11 cellular contexts compared by ENCODE assay signal in the genomic region with DNA sequence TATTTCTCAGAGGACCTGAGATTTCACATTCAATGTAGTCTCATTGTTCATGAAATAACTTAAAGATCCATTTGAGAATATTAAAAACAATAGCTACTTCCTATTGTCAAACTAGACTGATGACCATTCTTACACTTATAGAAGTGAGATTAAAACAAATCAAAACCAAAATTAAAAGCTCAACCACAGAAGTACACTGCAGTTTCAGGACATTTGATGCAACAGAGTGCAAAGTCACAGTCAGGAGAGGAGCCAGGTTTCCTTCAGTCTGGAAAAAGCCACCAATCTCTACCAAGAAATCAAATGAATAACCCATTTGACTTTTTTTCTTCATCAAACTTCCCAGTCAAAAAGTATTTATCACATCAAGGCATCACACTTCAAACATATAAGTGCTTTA. TPM values are rescaled to one million over a fixed set of nuclear protein-coding genes. Genes with fewer than 3 reads are reported as not detected.
DNase-seq lines count a peak whose midpoint lies in the region; ATAC-seq and TF ChIP-seq lines count a peak whose summit lies in the region.
"Had no signal": no experiment of that assay in that cellular context is flagged by ENCODE, and none has a peak within 500 bp of the region (broad histone marks: within the 10 kb centered on the region; RNA-seq: fewer than 3 reads in every experiment).

No MANE protein-coding gene starts in this region.

- H3K27me3 Mint-ChIP-seq in activated T-helper 17 cell treated with anti-CD3 and anti-CD28 coated beads, Interleukin-2, amount 50 U/mL, for 72 hours = no peaks in the 10 kb centered on the region
- no peaks in the 10 kb centered on the region for H3K27me3 Mint-ChIP-seq in natural killer cell treated with Interleukin-12 subunit alpha and Interleukin-12 subunit beta and Interleukin-15 and Interleukin-18, amount 100 ng/mL, for 72 hours
- no peaks in the 10 kb centered on the region for H3K27me3 Mint-ChIP-seq in T-cell
- H3K27me3 Mint-ChIP-seq: IgD-negative memory B cell had no signal

- H3K4me1 Mint-ChIP-seq in activated T-helper 17 cell treated with anti-CD3 and anti-CD28 coated beads, Interleukin-2, amount 50 U/mL, for 72 hours = peaks cover 20% of the 10 kb centered on the region
- H3K4me1 Mint-ChIP-seq in natural killer cell treated with Interleukin-12 subunit alpha and Interleukin-12 subunit beta and Interleukin-15 and Interleukin-18, amount 100 ng/mL, for 72 hours (ENCODE audit: low read depth in 2 of 2) = peaks cover 31 to 56% of the 10 kb centered on the region in 2 donors
- H3K4me1 Mint-ChIP-seq in T-cell = peaks cover 59 to 67% (median 59%) of the 10 kb centered on the region in 3 donors

- TF ChIP-seq CTCF in HEK293 (tag by site-specific recombination; IDR thresholded peaks at IDR 0.05) = no peak
- TF ChIP-seq CTCF in body of pancreas (IDR thresholded peaks at IDR 0.05) = no peak

- ATAC-seq in GM18858 (IDR thresholded peaks at IDR 0.05; ENCODE audit: unreplicated experiment) = peak; percentile 41
- ATAC-seq in activated T-helper 17 cell treated with anti-CD3 and anti-CD28 coated beads, Interleukin-2, amount 50 U/mL, for 72 hours (replicated peaks) = peak; percentile 54
- no peak for ATAC-seq in natural killer cell treated with Interleukin-12 subunit alpha and Interleukin-12 subunit beta and Interleukin-15 and Interleukin-18, amount 100 ng/mL, for 72 hours
- no peak for ATAC-seq in body of pancreas
- ATAC-seq in T-cell (replicated peaks in 1 of 4) = no peak
- ATAC-seq: Right ventricle myocardium inferior had no signal

- DNase-seq in natural killer cell treated with Interleukin-12 subunit alpha and Interleukin-12 subunit beta and Interleukin-15 and Interleukin-18, amount 100 ng/mL, for 72 hours (ENCODE audit: low spot score) = no peak
- DNase-seq in body of pancreas = no peak
- no peak for DNase-seq in HPDE6-E6E7 (ENCODE audit: extremely low spot score)
- no peak for DNase-seq in T-cell
- DNase-seq: hypothalamus, retina had no signal

- peak overlapping the region; percentile 66 for H3K4me3 Mint-ChIP-seq in activated T-helper 17 cell treated with anti-CD3 and anti-CD28 coated beads, Interleukin-2, amount 50 U/mL, for 72 hours
- H3K4me3 Mint-ChIP-seq in natural killer cell treated with Interleukin-12 subunit alpha and Interleukin-12 subunit beta and Interleukin-15 and Interleukin-18, amount 100 ng/mL, for 72 hours = peak overlapping the region; percentile 62
- H3K4me3 Mint-ChIP-seq in T-cell = no peak overlapping the region

- H3K36me3 Mint-ChIP-seq in activated T-helper 17 cell treated with anti-CD3 and anti-CD28 coated beads, Interleukin-2, amount 50 U/mL, for 72 hours (ENCODE audit: low read depth) = peaks cover 14% of the 10 kb centered on the region
- H3K36me3 Mint-ChIP-seq in natural killer cell treated with Interleukin-12 subunit alpha and Interleukin-12 subunit beta and Interleukin-15 and Interleukin-18, amount 100 ng/mL, for 72 hours = no peaks in the 10 kb centered on the region
- H3K36me3 Mint-ChIP-seq in T-cell = peaks cover 16% of the 10 kb centered on the region

- no peak for TF ChIP-seq POLR2A in body of pancreas (IDR thresholded peaks at IDR 0.05)

- H3K27ac ChIP-seq in HEK293 (ENCODE audit: extremely low read depth, low read depth, low read length) (no peak overlapping the region), body of pancreas (peak overlapping the region in 1 of 4 donors; percentile 54)

- H3K4me3 ChIP-seq in HEK293 (ENCODE audit: low read depth, low read length) (no peak overlapping the region), body of pancreas (no peak overlapping the region)

- H3K27me3 ChIP-seq in body of pancreas = no peaks in the 10 kb centered on the region

- intact Hi-C loops in body of pancreas (cut with DNase I) = no loop called here

- H3K9me3 Mint-ChIP-seq in activated T-helper 17 cell treated with anti-CD3 and anti-CD28 coated beads, Interleukin-2, amount 50 U/mL, for 72 hours = no peaks in the 10 kb centered on the region
- H3K9me3 Mint-ChIP-seq in natural killer cell treated with Interleukin-12 subunit alpha and Interleukin-12 subunit beta and Interleukin-15 and Interleukin-18, amount 100 ng/mL, for 72 hours = no peaks in the 10 kb centered on the region
- H3K9me3 Mint-ChIP-seq in T-cell = no peaks in the 10 kb centered on the region

- CTCF ChIA-PET in HEK293 (lab: Yijun Ruan, JAX) = no interaction called here
- CTCF ChIA-PET in T-cell (lab: Charles Lee) = interaction anchor here in 1 of 2 donors (0.5 to 1.5 kb wide), 4 partner anchors 33 to 126 kb away, joined by 3 to 5 read pairs (median 4); no protein-coding TSS in a partner anchor

- POLR2A ChIA-PET in HEK293 (lab: Yijun Ruan, JAX) (no interaction called here), T-cell (lab: Charles Lee) (no interaction called here)

- H3K4me1 ChIP-seq in HEK293 (ENCODE audit: control insufficient read depth, insufficient read depth, low read length) (no peaks in the 10 kb centered on the region; the same call in 1 of the 2 replicates), body of pancreas (peaks cover 56% of the 10 kb centered on the region)

- peak overlapping the region; percentile 87 for H3K27ac Mint-ChIP-seq in activated T-helper 17 cell treated with anti-CD3 and anti-CD28 coated beads, Interleukin-2, amount 50 U/mL, for 72 hours
- peak overlapping the region; percentile 71 to 91 for H3K27ac Mint-ChIP-seq in natural killer cell treated with Interleukin-12 subunit alpha and Interleukin-12 subunit beta and Interleukin-15 and Interleukin-18, amount 100 ng/mL, for 72 hours
- H3K27ac Mint-ChIP-seq in T-cell = peak overlapping the region in 1 of 2 donors; percentile 30

- H3K36me3 ChIP-seq in HEK293 (ENCODE audit: control insufficient read depth in 2 of 2, insufficient read depth in 1 of 2, low read length in 2 of 2) = no peaks in the 10 kb centered on the region; a peak in 1 of 3 replicates
- no peaks in the 10 kb centered on the region for H3K36me3 ChIP-seq in body of pancreas (replicated peaks in 1 of 2; ENCODE audit: insufficient read depth in 1 of 2, low read depth in 2 of 2)

- H3K9me3 ChIP-seq in HEK293 (ENCODE audit: control insufficient read depth, insufficient read depth, low read depth, low read length) (no peaks in the 10 kb centered on the region), body of pancreas (no peaks in the 10 kb centered on the region)

TF ChIP-seq in HEK293, 187 proteins besides CTCF, POLR2A, EP300 and RAD21:
- TF ChIP-seq ZNF341 (tag by site-specific recombination; IDR thresholded peaks at IDR 0.05; ENCODE audit: low read depth) = no peak
- no peak for TF ChIP-seq ZNF214 (tag by site-specific recombination; IDR thresholded peaks at IDR 0.05; ENCODE audit: borderline replicate concordance)
- no peak for TF ChIP-seq ZNF558 (tag by site-specific recombination; IDR thresholded peaks at IDR 0.05)
- no peak for TF ChIP-seq ZNF112 (tag by site-specific recombination; IDR thresholded peaks at IDR 0.05)
- TF ChIP-seq ZNF596 (tag by site-specific recombination; IDR thresholded peaks at IDR 0.05) = no peak
- TF ChIP-seq, protein P1, sequence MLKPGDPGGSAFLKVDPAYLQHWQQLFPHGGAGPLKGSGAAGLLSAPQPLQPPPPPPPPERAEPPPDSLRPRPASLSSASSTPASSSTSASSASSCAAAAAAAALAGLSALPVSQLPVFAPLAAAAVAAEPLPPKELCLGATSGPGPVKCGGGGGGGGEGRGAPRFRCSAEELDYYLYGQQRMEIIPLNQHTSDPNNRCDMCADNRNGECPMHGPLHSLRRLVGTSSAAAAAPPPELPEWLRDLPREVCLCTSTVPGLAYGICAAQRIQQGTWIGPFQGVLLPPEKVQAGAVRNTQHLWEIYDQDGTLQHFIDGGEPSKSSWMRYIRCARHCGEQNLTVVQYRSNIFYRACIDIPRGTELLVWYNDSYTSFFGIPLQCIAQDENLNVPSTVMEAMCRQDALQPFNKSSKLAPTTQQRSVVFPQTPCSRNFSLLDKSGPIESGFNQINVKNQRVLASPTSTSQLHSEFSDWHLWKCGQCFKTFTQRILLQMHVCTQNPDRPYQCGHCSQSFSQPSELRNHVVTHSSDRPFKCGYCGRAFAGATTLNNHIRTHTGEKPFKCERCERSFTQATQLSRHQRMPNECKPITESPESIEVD (tag by site-specific recombination; IDR thresholded peaks at IDR 0.05) = peak; percentile 13; the same call in 1 of the 2 replicates

RNA-seq across cellular contexts. Expression of a gene that starts 5.5 kb away (rescaled TPM):
- 10 to 100 TPM in 1 of 2 donors, 1 to 10 TPM in 1; 8.7 to 10.9 TPM for total RNA-seq in activated T-helper 17 cell treated with anti-CD3 and anti-CD28 coated beads, Interleukin-2, amount 50 U/mL, for 72 hours
- total RNA-seq in natural killer cell treated with Interleukin-12 subunit alpha and Interleukin-12 subunit beta and Interleukin-15 and Interleukin-18, amount 100 ng/mL, for 72 hours = 10 to 100 TPM; 22.5 to 36.9 TPM
- total RNA-seq in body of pancreas (10 to 100 TPM; 64.3 to 71.9 TPM), T-cell (10 to 100 TPM; 21.3 to 32.5 (median 25.6) TPM)

RNA-seq across cellular contexts. Expression of a gene that starts 5.6 kb away (rescaled TPM):
- total RNA-seq in activated T-helper 17 cell treated with anti-CD3 and anti-CD28 coated beads, Interleukin-2, amount 50 U/mL, for 72 hours = not detected
- total RNA-seq in natural killer cell treated with Interleukin-12 subunit alpha and Interleukin-12 subunit beta and Interleukin-15 and Interleukin-18, amount 100 ng/mL, for 72 hours = not detected
- total RNA-seq in body of pancreas (1 to 10 TPM; 2.0 to 2.1 TPM), T-cell (not detected)

Comparison
In these comparisons a context has a peak if more than half of its experiments do, and no peak if none do; other contexts are left out.
1. ATAC-seq: peak in GM18858 (single experiment) and activated T-helper 17 cell treated with anti-CD3 and anti-CD28 coated beads, Interleukin-2, amount 50 U/mL, for 72 hours (single experiment); none in natural killer cell treated with Interleukin-12 subunit alpha and Interleukin-12 subunit beta and Interleukin-15 and Interleukin-18, amount 100 ng/mL, for 72 hours (0 of 2), body of pancreas (single experiment) and T-cell (0 of 4).
2. H3K4me3 Mint-ChIP-seq: peak in activated T-helper 17 cell treated with anti-CD3 and anti-CD28 coated beads, Interleukin-2, amount 50 U/mL, for 72 hours (single experiment) and natural killer cell treated with Interleukin-12 subunit alpha and Interleukin-12 subunit beta and Interleukin-15 and Interleukin-18, amount 100 ng/mL, for 72 hours (single experiment); none in T-cell (0 of 3).